In genomic region chr17:56897646-56898424, GRCh38 we compare ENCODE assay signal across 10 cellular contexts. TPM values are rescaled to one million over a fixed set of nuclear protein-coding genes. Genes with fewer than 3 reads are reported as not detected.
A peak's percentile ranks its signal among the peaks of the same experiment; 100 is the strongest.
DNase-seq lines count a peak whose midpoint lies in the region; ATAC-seq, FAIRE-seq and TF ChIP-seq lines count a peak whose summit lies in the region.
"Had no signal": no experiment of that assay in that cellular context is flagged by ENCODE, and none has a peak within 500 bp of the region (broad histone marks: within the 10 kb centered on the region; RNA-seq: fewer than 3 reads in every experiment).

No MANE protein-coding gene starts in this region.

- CTCF ChIA-PET in GM10248 (lab: Yijun Ruan, JAX) = interaction anchor here (1.2 to 1.6 kb wide), 4 partner anchors 9 to 80 kb away, joined by 3 to 6 read pairs (median 4); no protein-coding TSS in a partner anchor

- POLR2A ChIA-PET in GM10248 (lab: Yijun Ruan, JAX) = interaction anchor here (1.8 kb wide), 1 partner anchor 16 kb away, joined by 6 read pairs; the partner anchor contains the start of gene TRIM25

- 84 to 87% (median 85%) methylated on average over 14 of the region's 14 CpGs for WGBS in spleen, 5 donors

- peaks cover 0 to 2% (median 0%) of the 10 kb centered on the region in 3 donors for H3K27me3 Mint-ChIP-seq in immature natural killer cell (ENCODE audit: low read depth in 3 of 3)

- peak overlapping the region in 4 of 6 donors; percentile 3 to 62 (median 22) for H3K27ac Mint-ChIP-seq in immature natural killer cell
- H3K27ac Mint-ChIP-seq: neural progenitor cell had no signal

- peak overlapping the region in 1 of 8 donors; percentile 28 for H3K4me3 ChIP-seq in spleen
- H3K4me3 ChIP-seq: neural progenitor cell had no signal

- H3K27ac ChIP-seq in spleen = peak overlapping the region in 4 of 8 donors; percentile 40 to 68 (median 52)
- H3K27ac ChIP-seq in foreskin keratinocyte = no peak overlapping the region
- H3K27ac ChIP-seq: neural progenitor cell had no signal

- peak; percentile 26 for FAIRE-seq in GM19239 (lab: Jason Lieb, UNC)

- H3K4me3 Mint-ChIP-seq in immature natural killer cell = no peak overlapping the region
- H3K4me3 Mint-ChIP-seq: neural progenitor cell had no signal

- peaks cover 0 to 89% (median 47%) of the 10 kb centered on the region in 6 donors for H3K4me1 ChIP-seq in spleen
- H3K4me1 ChIP-seq in foreskin keratinocyte = peaks cover 4% of the 10 kb centered on the region
- H3K4me1 ChIP-seq: neural progenitor cell had no signal

- H3K36me3 Mint-ChIP-seq in immature natural killer cell = peaks cover 24 to 60% (median 41%) of the 10 kb centered on the region in 3 donors

- H3K27me3 ChIP-seq in spleen (replicated peaks in 1 of 7) (no peaks in the 10 kb centered on the region), foreskin keratinocyte (no peaks in the 10 kb centered on the region)
- H3K27me3 ChIP-seq: neural progenitor cell had no signal

- DNase-seq in GM10248 (ENCODE audit: extremely low spot score) = peak; percentile 56
- DNase-seq in GM19239 (ENCODE audit: insufficient read length, low spot score) = no peak
- no peak for DNase-seq in immature natural killer cell
- no peak for DNase-seq in NCI-H69 (lab: John Stamatoyannopoulos, UW)
- no peak for DNase-seq in spleen
- DNase-seq in activated CD4-positive, alpha-beta T cell treated with anti-CD3 and anti-CD28 coated beads, Interleukin-2, amount 50 U/mL, for 48 hours = no peak
- DNase-seq in foreskin keratinocyte = no peak

- H3K9me3 Mint-ChIP-seq in immature natural killer cell = no peaks in the 10 kb centered on the region
- H3K9me3 Mint-ChIP-seq: neural progenitor cell had no signal

- H3K9me3 ChIP-seq in spleen = no peaks in the 10 kb centered on the region

- intact Hi-C loops in spleen (cut with DNase I; ENCODE audit: low total_unique reads) = no loop called here

- H3K36me3 ChIP-seq in spleen = peaks cover 3 to 100% (median 97%) of the 10 kb centered on the region in 6 donors
- H3K36me3 ChIP-seq: neural progenitor cell had no signal

- TF ChIP-seq POLR2A in spleen (IDR thresholded peaks at IDR 0.05) = no peak

- peaks cover 0 to 8% of the 10 kb centered on the region in 2 donors for H3K4me1 Mint-ChIP-seq in immature natural killer cell

- no peak for TF ChIP-seq CTCF in GM10248 (IDR thresholded peaks at IDR 0.05; ENCODE audit: control extremely low read depth, extremely low read depth, low read depth, missing control alignments)
- no peak for TF ChIP-seq CTCF in spleen (IDR thresholded peaks at IDR 0.05 in 8 of 11, conservative IDR thresholded peaks at IDR 0.05 in 3 of 11)
- no peak for TF ChIP-seq CTCF in foreskin keratinocyte (conservative IDR thresholded peaks at IDR 0.05)

- ATAC-seq in HG03175 (IDR thresholded peaks at IDR 0.05; ENCODE audit: unreplicated experiment) (peak; percentile 71), foreskin keratinocyte (no peak)
- ATAC-seq: Right ventricle myocardium inferior had no signal

RNA-seq across cellular contexts. Expression of gene TRIM25, which starts 16.0 kb away (rescaled TPM):
- polyA plus RNA-seq in immature natural killer cell = 10 to 100 TPM in 1 of 3 donors, 1 to 10 TPM in 2; 3.8 to 10.7 (median 4.7) TPM
- total RNA-seq in spleen = 100 to 1,000 TPM in 6 of 7 donors, 10 to 100 TPM in 1; 99.8 to 168 (median 139) TPM
- 10 to 100 TPM; 13.8 to 34.1 (median 15.0) TPM for polyA plus RNA-seq in spleen
- 66.1 and 72.4 TPM in 2 replicates for total RNA-seq in foreskin keratinocyte
- 29.5 TPM in 2 replicates for polyA plus RNA-seq in foreskin keratinocyte
